Comparison of ENCODE assay signal across 9 cellular contexts in genomic region chr6:15023448-15023847, GRCh38.
DNase-seq lines count a peak whose midpoint lies in the region; ATAC-seq and TF ChIP-seq lines count a peak whose summit lies in the region.
"Had no signal": no experiment of that assay in that cellular context is flagged by ENCODE, and none has a peak within 500 bp of the region (broad histone marks: within the 10 kb centered on the region; RNA-seq: fewer than 3 reads in every experiment).

No MANE protein-coding gene starts in this region.

- no peak for TF ChIP-seq CTCF in GM20000 (IDR thresholded peaks at IDR 0.05; ENCODE audit: extremely low read depth, missing control alignments)
- TF ChIP-seq CTCF in glutamatergic neuron (IDR thresholded peaks at IDR 0.05; ENCODE audit: partially characterized antibody, unreplicated experiment): no peak

- H3K36me3 Mint-ChIP-seq in activated T-cell treated with anti-CD3 and anti-CD28 coated beads, Interleukin-2, amount 50 U/mL, for 4 hours (ENCODE audit: insufficient read depth): no peaks in the 10 kb centered on the region
- no peaks in the 10 kb centered on the region for H3K36me3 Mint-ChIP-seq in glutamatergic neuron (ENCODE audit: unreplicated experiment)

- peaks cover 2% of the 10 kb centered on the region for H3K27me3 Mint-ChIP-seq in activated T-cell treated with anti-CD3 and anti-CD28 coated beads, Interleukin-2, amount 50 U/mL, for 4 hours (ENCODE audit: low read depth)
- no peaks in the 10 kb centered on the region for H3K27me3 Mint-ChIP-seq in glutamatergic neuron (ENCODE audit: unreplicated experiment)

- no peaks in the 10 kb centered on the region for H3K9me3 Mint-ChIP-seq in activated T-cell treated with anti-CD3 and anti-CD28 coated beads, Interleukin-2, amount 50 U/mL, for 4 hours
- peaks cover 3% of the 10 kb centered on the region for H3K9me3 Mint-ChIP-seq in glutamatergic neuron (ENCODE audit: unreplicated experiment)

- DNase-seq in GM20000 (ENCODE audit: low spot score) (peak; percentile 70), glutamatergic neuron (no peak), mucosa of gallbladder (ENCODE audit: low spot score) (no peak), Kasumi-1 (lab: John Stamatoyannopoulos, UW) (no peak), COLO829 (ENCODE audit: low spot score) (no peak)
- DNase-seq in activated T-cell treated with anti-CD3 and anti-CD28 coated beads, Interleukin-2, amount 50 U/mL, for 4 hours: peak; percentile 14
- peak; percentile 46 for DNase-seq in stimulated activated CD8-positive, alpha-beta memory T cell treated with anti-CD3 and anti-CD28 coated beads, Interleukin-4, amount 100 ng/mL, for 24 hours (ENCODE audit: low read depth)
- DNase-seq: cortex of kidney had no signal

- H3K27ac Mint-ChIP-seq in glutamatergic neuron (ENCODE audit: unreplicated experiment): no peak overlapping the region

- H3K4me3 Mint-ChIP-seq in activated T-cell treated with anti-CD3 and anti-CD28 coated beads, Interleukin-2, amount 50 U/mL, for 4 hours: peak overlapping the region; percentile 30
- H3K4me3 Mint-ChIP-seq in glutamatergic neuron (ENCODE audit: unreplicated experiment): no peak overlapping the region

- peak; percentile 96 for ATAC-seq in HG03175 (IDR thresholded peaks at IDR 0.05; ENCODE audit: unreplicated experiment)
- ATAC-seq in activated T-cell treated with anti-CD3 and anti-CD28 coated beads, Interleukin-2, amount 50 U/mL, for 4 hours: peak; percentile 98 to 99

- H3K4me1 Mint-ChIP-seq in activated T-cell treated with anti-CD3 and anti-CD28 coated beads, Interleukin-2, amount 50 U/mL, for 4 hours (ENCODE audit: low read depth): peaks cover 19% of the 10 kb centered on the region
- peaks cover 10% of the 10 kb centered on the region for H3K4me1 Mint-ChIP-seq in glutamatergic neuron (ENCODE audit: low read depth, unreplicated experiment)

Comparison
In these comparisons a context has a peak if more than half of its experiments do, and no peak if none do; other contexts are left out.
1. DNase-seq: peak in GM20000 (single experiment), activated T-cell treated with anti-CD3 and anti-CD28 coated beads, Interleukin-2, amount 50 U/mL, for 4 hours (single experiment) and stimulated activated CD8-positive, alpha-beta memory T cell treated with anti-CD3 and anti-CD28 coated beads, Interleukin-4, amount 100 ng/mL, for 24 hours (single experiment); none in glutamatergic neuron (single experiment), mucosa of gallbladder (single experiment), Kasumi-1 (0 of 2) and COLO829 (single experiment).